In genomic region chr7:83271212-83272099, GRCh38 we compare ENCODE assay signal across 9 cellular contexts.
A peak's percentile ranks its signal among the peaks of the same experiment; 100 is the strongest.
DNase-seq lines count a peak whose midpoint lies in the region; ATAC-seq and TF ChIP-seq lines count a peak whose summit lies in the region.
"Had no signal": no experiment of that assay in that cellular context is flagged by ENCODE, and none has a peak within 500 bp of the region (broad histone marks: within the 10 kb centered on the region; RNA-seq: fewer than 3 reads in every experiment).

No MANE protein-coding gene starts in this region.

- no peaks in the 10 kb centered on the region for H3K36me3 Mint-ChIP-seq in progenitor cell of endocrine pancreas (ENCODE audit: insufficient read depth)
- no peaks in the 10 kb centered on the region for H3K36me3 Mint-ChIP-seq in CD4-positive, alpha-beta T cell (ENCODE audit: low read depth)

- CTCF ChIA-PET in CD4-positive, alpha-beta T cell (lab: Charles Lee), result interaction anchor here (1.7 kb wide), 1 partner anchor 12 kb away, joined by 5 read pairs; no protein-coding TSS in a partner anchor

- H3K27ac ChIP-seq in heart left ventricle, result no peak overlapping the region
- no peak overlapping the region for H3K27ac ChIP-seq in CD4-positive, alpha-beta T cell (ENCODE audit: low read depth, low read length)

- no peaks in the 10 kb centered on the region for H3K27me3 ChIP-seq in heart left ventricle
- no peaks in the 10 kb centered on the region for H3K27me3 ChIP-seq in CD4-positive, alpha-beta T cell (ENCODE audit: control insufficient read depth, insufficient read depth, low read length)

- 74 to 80% (median 76%) methylated on average over 5 of the region's 5 CpGs for WGBS in heart left ventricle, 4 donors

- H3K4me1 ChIP-seq in heart left ventricle, result no peaks in the 10 kb centered on the region
- H3K4me1 ChIP-seq: Caco-2 had no signal

- TF ChIP-seq CTCF in heart left ventricle (IDR thresholded peaks at IDR 0.05), result peak in 8 of 12 donors; percentile 10 to 49 (median 34)
- TF ChIP-seq CTCF in choroid plexus epithelial cell (conservative IDR thresholded peaks at IDR 0.05; ENCODE audit: low read depth, low read length), result peak; percentile 65
- peak; percentile 53 for TF ChIP-seq CTCF in progenitor cell of endocrine pancreas (IDR thresholded peaks at IDR 0.05; ENCODE audit: unreplicated experiment)
- no peak for TF ChIP-seq CTCF in CD4-positive, alpha-beta T cell (IDR thresholded peaks at IDR 0.05)
- TF ChIP-seq CTCF in GM13976 (IDR thresholded peaks at IDR 0.05; ENCODE audit: borderline replicate concordance, control extremely low read depth, extremely low read depth, insufficient read depth, missing control alignments), result no peak

- H3K36me3 ChIP-seq in heart left ventricle, result no peaks in the 10 kb centered on the region

- ATAC-seq in heart left ventricle, result peak in 1 of 4 donors; percentile 47
- no peak for ATAC-seq in Right ventricle myocardium inferior
- no peak for ATAC-seq in CD4-positive, alpha-beta T cell (ENCODE audit: poor library complexity)
- no peak for ATAC-seq in HG03097 (IDR thresholded peaks at IDR 0.05; ENCODE audit: low FRiP score, unreplicated experiment)

- no peak overlapping the region for H3K4me3 ChIP-seq in heart left ventricle
- H3K4me3 ChIP-seq in choroid plexus epithelial cell (ENCODE audit: low read depth, low read length), result no peak overlapping the region

- H3K9me3 Mint-ChIP-seq in progenitor cell of endocrine pancreas (ENCODE audit: low read depth), result no peaks in the 10 kb centered on the region
- H3K9me3 Mint-ChIP-seq in CD4-positive, alpha-beta T cell, result peaks cover 12% of the 10 kb centered on the region

- POLR2A ChIA-PET in CD4-positive, alpha-beta T cell (lab: Charles Lee), result no interaction called here

- DNase-seq in heart left ventricle (no peak), Right ventricle myocardium inferior (ENCODE audit: missing footprints) (no peak), NCI-H524 treated with DMSO at 0.1 percent for 48 hours (lab: John Stamatoyannopoulos, UW) (peak; percentile 42), choroid plexus epithelial cell (ENCODE audit: low read depth) (peak; percentile 84), progenitor cell of endocrine pancreas (ENCODE audit: low spot score, unreplicated experiment) (no peak), GM13976 (ENCODE audit: low spot score) (no peak)
- DNase-seq in CD4-positive, alpha-beta T cell, result no peak

- H3K4me1 Mint-ChIP-seq in progenitor cell of endocrine pancreas (ENCODE audit: low read depth), result peaks cover 3% of the 10 kb centered on the region
- no peaks in the 10 kb centered on the region for H3K4me1 Mint-ChIP-seq in CD4-positive, alpha-beta T cell (ENCODE audit: low read depth)

- no peak overlapping the region for H3K27ac Mint-ChIP-seq in progenitor cell of endocrine pancreas
- no peak overlapping the region for H3K27ac Mint-ChIP-seq in CD4-positive, alpha-beta T cell

- TF ChIP-seq POLR2A in heart left ventricle (IDR thresholded peaks at IDR 0.05), result no peak

- H3K27me3 Mint-ChIP-seq in progenitor cell of endocrine pancreas, result no peaks in the 10 kb centered on the region
- H3K27me3 Mint-ChIP-seq in CD4-positive, alpha-beta T cell, result no peaks in the 10 kb centered on the region

- in situ Hi-C loops in GM13976 (cut with MboI; ENCODE audit: low sequenced_read_pairs, unreplicated experiment), result no loop called here

- intact Hi-C loops in heart left ventricle (cut with DNase I), result loop anchor here in 8 of 10 donors (2.0 to 10.0 kb wide), 3 partner anchors 457 to 461 kb away; no protein-coding TSS in a partner anchor
- intact Hi-C loops in Right ventricle myocardium inferior (cut with DNase I), result loop anchor here (5.0 kb wide), 1 partner anchor 459 kb away; no protein-coding TSS in a partner anchor
- intact Hi-C loops in CD4-positive, alpha-beta T cell (cut with DNase I, micrococcal nuclease), result no loop called here

- H3K9me3 ChIP-seq in heart left ventricle, result no peaks in the 10 kb centered on the region
- no peaks in the 10 kb centered on the region for H3K9me3 ChIP-seq in CD4-positive, alpha-beta T cell (ENCODE audit: control insufficient read depth, low read length)
- H3K9me3 ChIP-seq: Caco-2 had no signal

- H3K4me3 Mint-ChIP-seq in progenitor cell of endocrine pancreas (ENCODE audit: low read depth), result no peak overlapping the region
- H3K4me3 Mint-ChIP-seq in CD4-positive, alpha-beta T cell, result no peak overlapping the region

Comparison
In these comparisons a context has a peak if more than half of its experiments do, and no peak if none do; other contexts are left out.
1. DNase-seq: peak in NCI-H524 treated with DMSO at 0.1 percent for 48 hours (single experiment) and choroid plexus epithelial cell (single experiment); none in heart left ventricle (0 of 5), Right ventricle myocardium inferior (single experiment), progenitor cell of endocrine pancreas (single experiment), CD4-positive, alpha-beta T cell (0 of 10) and GM13976 (single experiment).
2. CTCF ChIP-seq: peak in heart left ventricle (8 of 12), choroid plexus epithelial cell (single experiment) and progenitor cell of endocrine pancreas (single experiment); none in CD4-positive, alpha-beta T cell (single experiment) and GM13976 (single experiment).
3. intact Hi-C loops: an anchor here in heart left ventricle (2.0 to 10.0 kb wide) and Right ventricle myocardium inferior (5.0 kb wide); none called in CD4-positive, alpha-beta T cell.